8 cellular contexts compared by ENCODE assay signal in genomic region chr7:122143376-122143750, GRCh38. TPM values are rescaled to one million over a fixed set of nuclear protein-coding genes. Genes with fewer than 3 reads are reported as not detected.
DNase-seq lines count a peak whose midpoint lies in the region; ATAC-seq and TF ChIP-seq lines count a peak whose summit lies in the region.

No MANE protein-coding gene starts in this region.

- H3K9me3 ChIP-seq in ES-I3 (ENCODE audit: control insufficient read depth, insufficient read depth, low read length) (no peaks in the 10 kb centered on the region), neutrophil (no peaks in the 10 kb centered on the region)

- DNase-seq in activated T-cell treated with anti-CD3 and anti-CD28 coated beads, Interleukin-2, amount 50 U/mL, for 4 hours, result peak; percentile 4
- DNase-seq in foreskin keratinocyte (no peak), GF-D8 (lab: John Stamatoyannopoulos, UW) (no peak), NCI-H1930 (lab: John Stamatoyannopoulos, UW) (no peak)

- H3K4me3 ChIP-seq in neutrophil (ENCODE audit: low read depth in 1 of 2, low read length in 1 of 2), result peak overlapping the region; percentile 32 to 63

- peak overlapping the region; percentile 95 for H3K4me3 Mint-ChIP-seq in activated T-cell treated with anti-CD3 and anti-CD28 coated beads, Interleukin-2, amount 50 U/mL, for 4 hours

- peaks cover 45% of the 10 kb centered on the region for H3K4me1 ChIP-seq in ES-I3 (ENCODE audit: insufficient read depth, low read length)
- H3K4me1 ChIP-seq in foreskin keratinocyte, result peaks cover 15% of the 10 kb centered on the region
- peaks cover 0 to 17% of the 10 kb centered on the region in 2 experiments for H3K4me1 ChIP-seq in neutrophil (ENCODE audit: control insufficient read depth in 1 of 2, insufficient read depth in 1 of 2, low read depth in 1 of 2, low read length in 1 of 2)

- H3K36me3 ChIP-seq in ES-I3 (ENCODE audit: insufficient read depth, low read length), result no peaks in the 10 kb centered on the region
- H3K36me3 ChIP-seq in neutrophil, result no peaks in the 10 kb centered on the region

- H3K27me3 Mint-ChIP-seq in activated T-cell treated with anti-CD3 and anti-CD28 coated beads, Interleukin-2, amount 50 U/mL, for 4 hours (ENCODE audit: low read depth), result peaks cover 39% of the 10 kb centered on the region

- H3K36me3 Mint-ChIP-seq in activated T-cell treated with anti-CD3 and anti-CD28 coated beads, Interleukin-2, amount 50 U/mL, for 4 hours (ENCODE audit: insufficient read depth), result no peaks in the 10 kb centered on the region

- H3K9me3 Mint-ChIP-seq in activated T-cell treated with anti-CD3 and anti-CD28 coated beads, Interleukin-2, amount 50 U/mL, for 4 hours, result no peaks in the 10 kb centered on the region

- H3K27ac ChIP-seq in foreskin keratinocyte (peak overlapping the region; percentile 8), neutrophil (no peak overlapping the region)

- peak overlapping the region; percentile 93 for H3K9ac ChIP-seq in ES-I3 (ENCODE audit: low read depth, low read length)

- H3K27me3 ChIP-seq in foreskin keratinocyte (no peaks in the 10 kb centered on the region), neutrophil (peaks cover 65% of the 10 kb centered on the region)

- peak; percentile 1 for ATAC-seq in HG02973 (IDR thresholded peaks at IDR 0.05; ENCODE audit: unreplicated experiment)
- ATAC-seq in activated T-cell treated with anti-CD3 and anti-CD28 coated beads, Interleukin-2, amount 50 U/mL, for 4 hours, result peak; percentile 25 to 26
- peak; percentile 27 for ATAC-seq in foreskin keratinocyte
- no peak for ATAC-seq in GM18505 (IDR thresholded peaks at IDR 0.05; ENCODE audit: unreplicated experiment)

- TF ChIP-seq CTCF in foreskin keratinocyte (conservative IDR thresholded peaks at IDR 0.05) (no peak), neutrophil (IDR thresholded peaks at IDR 0.05) (no peak)

- no peak for TF ChIP-seq POLR2A in GM18505 (IDR thresholded peaks at IDR 0.05; ENCODE audit: borderline replicate concordance, extremely low read depth, insufficient read depth, insufficient read length)

- peaks cover 11% of the 10 kb centered on the region for H3K4me1 Mint-ChIP-seq in activated T-cell treated with anti-CD3 and anti-CD28 coated beads, Interleukin-2, amount 50 U/mL, for 4 hours (ENCODE audit: low read depth)

RNA-seq across cellular contexts. Expression of gene AASS, which starts 0.7 kb away (rescaled TPM):
- total RNA-seq in activated T-cell treated with anti-CD3 and anti-CD28 coated beads, Interleukin-2, amount 50 U/mL, for 4 hours, result under 1 TPM; 0.65 to 0.90 (median 0.83) TPM
- total RNA-seq in foreskin keratinocyte, result 12.6 and 13.6 TPM in 2 replicates
- polyA plus RNA-seq in foreskin keratinocyte, result 1.7 and 2.4 TPM in 2 replicates
